22 cellular contexts compared by ENCODE assay signal in the genomic region with DNA sequence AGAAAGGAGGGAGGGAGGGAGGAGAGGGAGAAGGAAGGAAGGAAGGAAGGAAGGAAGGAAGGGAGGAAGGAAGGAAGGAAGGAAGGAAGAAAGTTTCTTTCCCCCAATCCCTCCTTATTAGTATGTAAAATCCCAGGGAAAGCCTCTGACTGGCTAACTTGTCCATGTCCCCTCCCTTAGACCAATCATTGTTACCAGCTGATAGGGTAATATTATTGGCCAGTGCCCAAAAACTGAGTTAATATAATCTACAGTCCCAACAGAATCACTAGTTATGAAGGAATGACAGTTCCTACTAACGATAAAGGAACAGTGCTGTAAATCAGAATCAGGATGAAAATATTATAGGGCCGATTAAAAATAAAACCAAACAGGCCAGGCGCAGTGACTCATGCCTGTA.
"Had no signal": no experiment of that assay in that cellular context is flagged by ENCODE, and none has a peak within 500 bp of the region (broad histone marks: within the 10 kb centered on the region; RNA-seq: fewer than 3 reads in every experiment).

No MANE protein-coding gene starts in this region.

- H3K36me3 ChIP-seq: left ventricle myocardium inferior, ovary, right atrium auricular region, spleen, thyroid gland, transverse colon, upper lobe of left lung, vagina had no signal

- H3K27ac ChIP-seq: left ventricle myocardium inferior, ovary, right atrium auricular region, skin epidermis, spleen, testis, thyroid gland, transverse colon, upper lobe of left lung, vagina had no signal

- H3K9me3 ChIP-seq: left ventricle myocardium inferior, ovary, right atrium auricular region, testis, thyroid gland, transverse colon, upper lobe of left lung, vagina had no signal

- FAIRE-seq: islet of Langerhans, kidney had no signal

- ATAC-seq: naive thymus-derived CD4-positive, alpha-beta T cell; natural killer cell treated with Interleukin-12 subunit alpha and Interleukin-12 subunit beta and Interleukin-15 and Interleukin-18, amount 100 ng/mL, for 72 hours; sciatic nerve; stimulated activated effector memory CD8-positive, alpha-beta T cell treated with anti-CD3 and anti-CD28 coated beads, Interleukin-12 subunit alpha, Interleukin-12 subunit beta, amount 100 ng/mL, for 72 hours had no signal

- H3K4me3 ChIP-seq: left ventricle myocardium inferior, lung, ovary, right atrium auricular region, skin epidermis, spleen, testis, thyroid gland, transverse colon, upper lobe of left lung, vagina had no signal

- DNase-seq: hypothalamus; immature natural killer cell; kidney; left ventricle myocardium inferior; mesendoderm; naive thymus-derived CD4-positive, alpha-beta T cell; ovary; spleen; stimulated activated CD4-positive, alpha-beta T cell treated with anti-CD3 and anti-CD28 coated beads, Interleukin-4, amount 100 ng/mL, for 24 hours; stimulated activated naive CD4-positive, alpha-beta T cell; testis; thyroid gland; transverse colon; upper lobe of left lung had no signal

- H3K4me1 ChIP-seq: left ventricle myocardium inferior, right atrium auricular region, spleen, upper lobe of left lung, vagina had no signal

- H3K27me3 ChIP-seq: ovary, right atrium auricular region, spleen, testis, thyroid gland, transverse colon, upper lobe of left lung, vagina had no signal
